ENCODE assay signal across 13 cellular contexts in genomic region chr2:201407265-201407664, GRCh38. TPM values are rescaled to one million over a fixed set of nuclear protein-coding genes. Genes with fewer than 3 reads are reported as not detected.
DNase-seq lines count a peak whose midpoint lies in the region; ATAC-seq and TF ChIP-seq lines count a peak whose summit lies in the region.
"Had no signal": no experiment of that assay in that cellular context is flagged by ENCODE, and none has a peak within 500 bp of the region (broad histone marks: within the 10 kb centered on the region; RNA-seq: fewer than 3 reads in every experiment).

No MANE protein-coding gene starts in this region.

- peak overlapping the region; percentile 44; the same call in 1 of the 2 replicates for H3K9ac ChIP-seq in DND-41 (ENCODE audit: low read depth, low read length)

- H3K4me3 Mint-ChIP-seq in chondrocyte (ENCODE audit: unreplicated experiment) = no peak overlapping the region
- H3K4me3 Mint-ChIP-seq: activated T-cell treated with anti-CD3 and anti-CD28 coated beads, Interleukin-2, amount 50 U/mL, for 4 hours; CD8-positive, alpha-beta T cell had no signal

- no peaks in the 10 kb centered on the region; the same call in 1 of the 2 replicates for H3K79me2 ChIP-seq in DND-41 (ENCODE audit: insufficient read depth, low read length)

- TF ChIP-seq EP300 in sigmoid colon (IDR thresholded peaks at IDR 0.05) = no peak

- H3K27me3 ChIP-seq in DND-41 (ENCODE audit: insufficient read depth, low read length, poor library complexity) (no peaks in the 10 kb centered on the region), sigmoid colon (no peaks in the 10 kb centered on the region)
- H3K27me3 ChIP-seq: Peyer's patch had no signal

- DNase-seq in DND-41 = no peak
- peak; percentile 43 for DNase-seq in choroid plexus epithelial cell (ENCODE audit: low read depth)
- no peak for DNase-seq in sigmoid colon
- DNase-seq in chondrocyte (ENCODE audit: low spot score) = no peak
- no peak for DNase-seq in GOT3 (lab: John Stamatoyannopoulos, UW)
- DNase-seq: activated T-cell treated with anti-CD3 and anti-CD28 coated beads, Interleukin-2, amount 50 U/mL, for 4 hours; CD8-positive, alpha-beta T cell; NCI-H226; Peyer's patch; stimulated activated CD4-positive, alpha-beta T cell treated with anti-CD3 and anti-CD28 coated beads, Interleukin-4, amount 100 ng/mL, for 24 hours; stimulated activated naive CD8-positive, alpha-beta T cell treated with anti-CD3 and anti-CD28 coated beads, Interleukin-15, Interleukin-2, amounts not matched to agents 100 U/mL and 50 U/mL, for 24 hours had no signal

- H3K27ac Mint-ChIP-seq in chondrocyte (ENCODE audit: unreplicated experiment) = no peak overlapping the region
- H3K27ac Mint-ChIP-seq: CD8-positive, alpha-beta T cell had no signal

- H2AFZ ChIP-seq in DND-41 (ENCODE audit: low read depth, low read length) = no peak overlapping the region

- H3K4me1 ChIP-seq in DND-41 (ENCODE audit: insufficient read depth, low read length) (peaks cover 40% of the 10 kb centered on the region), sigmoid colon (peaks cover 0 to 49% (median 42%) of the 10 kb centered on the region in 4 donors)

- H3K36me3 Mint-ChIP-seq in chondrocyte (ENCODE audit: low read depth) = peaks cover 2% of the 10 kb centered on the region

- no peak for TF ChIP-seq CTCF in DND-41 (IDR thresholded peaks at IDR 0.05; ENCODE audit: borderline replicate concordance, extremely low read depth, low read length, poor library complexity, severe bottlenecking)
- TF ChIP-seq CTCF in choroid plexus epithelial cell (conservative IDR thresholded peaks at IDR 0.05; ENCODE audit: low read depth, low read length) = no peak
- no peak for TF ChIP-seq CTCF in sigmoid colon (IDR thresholded peaks at IDR 0.05)
- TF ChIP-seq CTCF in chondrocyte (IDR thresholded peaks at IDR 0.05) = no peak

- H3K27ac ChIP-seq in DND-41 (ENCODE audit: low read length) = peak overlapping the region; percentile 69
- H3K27ac ChIP-seq in sigmoid colon = peak overlapping the region; percentile 2 to 76 (median 48)
- H3K27ac ChIP-seq: Peyer's patch had no signal

- peaks cover 58% of the 10 kb centered on the region for H3K4me1 Mint-ChIP-seq in chondrocyte (ENCODE audit: low read depth)

- H4K20me1 ChIP-seq in DND-41 (ENCODE audit: insufficient read depth, low read length) = no peaks in the 10 kb centered on the region

- intact Hi-C loops in sigmoid colon (cut with DNase I) = loop anchor here (2.0 kb wide), 1 partner anchor 44 kb away; the partner anchor contains the start of genes STRADB and TRAK2

- H3K9me3 ChIP-seq in DND-41 (ENCODE audit: insufficient read depth, low read length, severe bottlenecking) = no peaks in the 10 kb centered on the region
- H3K9me3 ChIP-seq in sigmoid colon = no peaks in the 10 kb centered on the region
- H3K9me3 ChIP-seq: Peyer's patch had no signal

- H3K4me2 ChIP-seq in DND-41 (ENCODE audit: insufficient read depth, low read length) = peak overlapping the region; percentile 49; the same call in 1 of the 2 replicates

- H3K36me3 ChIP-seq in DND-41 (ENCODE audit: insufficient read depth, low read length) = no peaks in the 10 kb centered on the region
- no peaks in the 10 kb centered on the region for H3K36me3 ChIP-seq in sigmoid colon
- H3K36me3 ChIP-seq: Peyer's patch had no signal

- H3K9me3 Mint-ChIP-seq in chondrocyte (ENCODE audit: low read depth) = no peaks in the 10 kb centered on the region
- H3K9me3 Mint-ChIP-seq: activated T-cell treated with anti-CD3 and anti-CD28 coated beads, Interleukin-2, amount 50 U/mL, for 4 hours; CD8-positive, alpha-beta T cell had no signal

- ATAC-seq in DND-41 (ENCODE audit: insufficient read depth, low read depth) = peak; percentile 62; the same call in 2 of the 3 replicates
- ATAC-seq in HG03095 (IDR thresholded peaks at IDR 0.05; ENCODE audit: unreplicated experiment) = no peak
- ATAC-seq: activated T-cell treated with anti-CD3 and anti-CD28 coated beads, Interleukin-2, amount 50 U/mL, for 4 hours; CD8-positive, alpha-beta T cell; stimulated activated naive CD8-positive, alpha-beta T cell treated with anti-CD3 and anti-CD28 coated beads, Interleukin-15, Interleukin-2, amounts not matched to agents 100 U/mL and 50 U/mL, for 24 hours had no signal

- no peaks in the 10 kb centered on the region for H3K27me3 Mint-ChIP-seq in chondrocyte (ENCODE audit: low read depth)

- no peak for TF ChIP-seq POLR2A in sigmoid colon (IDR thresholded peaks at IDR 0.05)

- WGBS in sigmoid colon, 2 donors = 95 to 97% methylated on average over 2 of the region's 2 CpGs

- H3K4me3 ChIP-seq in DND-41 (ENCODE audit: low read depth in 1 of 2, low read length in 2 of 2) (no peak overlapping the region; a peak in 1 of 4 replicates), choroid plexus epithelial cell (ENCODE audit: low read depth, low read length) (peak overlapping the region; percentile 28), sigmoid colon (no peak overlapping the region)
- H3K4me3 ChIP-seq: Peyer's patch had no signal

TF ChIP-seq in PFSK-1, 5 proteins besides CTCF, POLR2A, EP300 and RAD21:
- TF ChIP-seq TAF1 (IDR thresholded peaks at IDR 0.05; ENCODE audit: borderline replicate concordance, insufficient read depth, low read length) (peak; percentile 58; the same call in 1 of the 2 replicates), SIN3A (IDR thresholded peaks at IDR 0.05; ENCODE audit: borderline replicate concordance, insufficient read depth, low read length) (no peak), REST (IDR thresholded peaks at IDR 0.05; ENCODE audit: insufficient read depth in 1 of 2, low read depth in 2 of 2, low read length in 2 of 2) (no peak), FOXP2 (optimal IDR thresholded peaks at IDR 0.05; ENCODE audit: borderline replicate concordance, extremely low read depth, extremely low read length, insufficient read depth) (no peak), POLR2AphosphoS5 (IDR thresholded peaks at IDR 0.05; ENCODE audit: low read depth, low read length) (peak; percentile 81)

RNA-seq across cellular contexts. Expression of gene TRAK2, which starts 44.0 kb away (rescaled TPM):
- 16.7 TPM for polyA plus RNA-seq in PFSK-1 (2012; ENCODE audit: insufficient read length, low read depth)
- total RNA-seq in sigmoid colon = 10 to 100 TPM; 46.8 to 68.1 (median 49.1) TPM
- 10 to 100 TPM; 17.0 to 76.5 (median 45.0) TPM for polyA plus RNA-seq in sigmoid colon
- 46.0 to 53.2 TPM (median 48.4 TPM) in 3 replicates for total RNA-seq in chondrocyte

RNA-seq across cellular contexts. Expression of gene STRADB, which starts 44.3 kb away (rescaled TPM):
- polyA plus RNA-seq in PFSK-1 (2012; ENCODE audit: insufficient read length, low read depth) = 10.7 TPM
- total RNA-seq in sigmoid colon = 10 to 100 TPM; 14.7 to 32.3 (median 17.1) TPM
- polyA plus RNA-seq in sigmoid colon = 100 to 1,000 TPM in 1 of 3 donors, 10 to 100 TPM in 2; 23.0 to 142 (median 70.9) TPM
- 13.0 to 18.6 TPM (median 13.7 TPM) in 3 replicates for total RNA-seq in chondrocyte

RNA-seq across cellular contexts. Expression of gene FLACC1, which starts 50.1 kb away (rescaled TPM):
- not detected for polyA plus RNA-seq in PFSK-1 (2012; ENCODE audit: insufficient read length, low read depth)
- total RNA-seq in sigmoid colon (1 to 10 TPM; 1.1 to 1.6 (median 1.4) TPM), chondrocyte (1.4 to 2.1 TPM (median 1.5 TPM) in 3 replicates)
- polyA plus RNA-seq in sigmoid colon = under 1 TPM in 2 of 3 donors, not detected in 1; 0.69 to 0.87 TPM
